ENCODE assay signal across 1 cellular context in the genomic region with DNA sequence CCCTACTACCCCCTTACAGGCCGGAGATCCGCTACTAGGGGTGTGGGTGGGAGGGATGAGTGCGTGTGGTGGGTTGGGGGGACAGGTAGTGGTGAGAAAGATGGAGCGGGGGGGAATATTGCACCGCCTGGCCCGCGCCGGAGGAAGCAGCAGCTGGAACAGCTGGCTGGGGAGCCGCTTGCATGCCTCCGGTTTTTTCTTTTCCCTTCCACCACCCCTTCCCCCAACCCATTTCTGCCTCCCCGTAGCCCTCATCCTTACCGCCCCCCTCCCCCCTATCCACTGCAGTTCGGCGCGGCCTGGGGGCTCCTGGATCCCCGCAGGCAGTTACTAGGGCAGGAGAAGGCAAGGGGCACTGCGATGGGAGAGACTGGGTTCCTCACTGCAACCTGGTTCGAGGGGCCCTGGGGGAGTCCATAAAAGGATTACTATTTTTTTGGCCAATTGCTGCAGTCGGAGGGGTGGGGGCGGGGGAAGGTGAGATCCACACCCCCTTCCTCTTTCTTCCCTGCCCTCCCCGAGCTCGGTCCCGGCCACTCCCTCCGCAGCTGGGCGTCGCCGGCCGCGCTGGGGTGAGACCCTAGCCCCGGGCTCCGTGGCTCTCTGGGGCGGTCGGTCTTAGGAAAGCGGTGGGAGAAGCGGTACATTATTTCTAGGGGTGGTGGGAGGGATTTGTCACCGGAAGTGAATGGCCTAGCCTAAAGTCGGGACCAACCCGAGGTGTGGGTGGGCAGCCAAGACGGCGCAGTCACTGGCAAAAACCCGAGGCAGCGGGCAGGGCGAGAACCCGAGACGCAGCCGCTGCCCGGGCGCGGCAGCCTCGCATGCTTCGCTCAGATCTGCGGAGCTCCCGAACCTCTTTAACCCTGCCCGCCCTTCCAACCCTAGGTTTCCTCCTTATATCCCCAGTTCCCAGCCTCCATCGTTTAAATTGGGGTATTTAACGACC.
TF ChIP-seq lines count a peak whose summit lies in the region.

No MANE protein-coding gene starts in this region.

TF ChIP-seq in HepG2, 621 proteins besides CTCF, POLR2A, EP300 and RAD21 (continued from another document and continues in another):
- TF ChIP-seq, protein P1, sequence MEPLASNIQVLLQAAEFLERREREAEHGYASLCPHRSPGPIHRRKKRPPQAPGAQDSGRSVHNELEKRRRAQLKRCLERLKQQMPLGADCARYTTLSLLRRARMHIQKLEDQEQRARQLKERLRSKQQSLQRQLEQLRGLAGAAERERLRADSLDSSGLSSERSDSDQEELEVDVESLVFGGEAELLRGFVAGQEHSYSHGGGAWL (CRISPR knock-in tag; IDR thresholded peaks at IDR 0.05), result peak; percentile 58
- TF ChIP-seq JARID2 (CRISPR knock-in tag; IDR thresholded peaks at IDR 0.05; ENCODE audit: insufficient replicate concordance), result no peak
- TF ChIP-seq NKX3-1 (CRISPR knock-in tag; IDR thresholded peaks at IDR 0.05), result no peak
- no peak for TF ChIP-seq HDAC6 (IDR thresholded peaks at IDR 0.05; ENCODE audit: low read depth, low read length)
- no peak for TF ChIP-seq ZBTB38 (CRISPR knock-in tag; IDR thresholded peaks at IDR 0.05)
- TF ChIP-seq, protein P2, sequence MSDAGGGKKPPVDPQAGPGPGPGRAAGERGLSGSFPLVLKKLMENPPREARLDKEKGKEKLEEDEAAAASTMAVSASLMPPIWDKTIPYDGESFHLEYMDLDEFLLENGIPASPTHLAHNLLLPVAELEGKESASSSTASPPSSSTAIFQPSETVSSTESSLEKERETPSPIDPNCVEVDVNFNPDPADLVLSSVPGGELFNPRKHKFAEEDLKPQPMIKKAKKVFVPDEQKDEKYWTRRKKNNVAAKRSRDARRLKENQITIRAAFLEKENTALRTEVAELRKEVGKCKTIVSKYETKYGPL (CRISPR knock-in tag; IDR thresholded peaks at IDR 0.05), result no peak
- TF ChIP-seq ZNF776 (CRISPR knock-in tag; IDR thresholded peaks at IDR 0.05), result peak; percentile 53; the same call in 1 of the 2 replicates
- TF ChIP-seq SOX5 (CRISPR knock-in tag; IDR thresholded peaks at IDR 0.05; ENCODE audit: borderline replicate concordance), result peak; percentile 58; the same call in 1 of the 2 replicates
- peak; percentile 95 for TF ChIP-seq HNRNPK (IDR thresholded peaks at IDR 0.05; ENCODE audit: low read depth, low read length, poor library complexity, severe bottlenecking)
- TF ChIP-seq, protein P3, sequence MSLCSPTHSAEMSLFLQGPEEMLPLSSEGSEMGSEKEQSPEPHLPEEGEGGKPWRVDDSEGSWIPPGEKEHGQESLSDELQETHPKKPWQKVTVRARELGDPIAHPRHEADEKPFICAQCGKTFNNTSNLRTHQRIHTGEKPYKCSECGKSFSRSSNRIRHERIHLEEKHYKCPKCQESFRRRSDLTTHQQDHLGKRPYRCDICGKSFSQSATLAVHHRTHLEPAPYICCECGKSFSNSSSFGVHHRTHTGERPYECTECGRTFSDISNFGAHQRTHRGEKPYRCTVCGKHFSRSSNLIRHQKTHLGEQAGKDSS (CRISPR knock-in tag; IDR thresholded peaks at IDR 0.05; ENCODE audit: borderline replicate concordance, low read depth), result peak; percentile 76; the same call in 1 of the 2 replicates
- 0 out of 2 replicates have a peak, but pooled peaks have one; percentile 34 for TF ChIP-seq ZBTB1 (CRISPR knock-in tag; IDR thresholded peaks at IDR 0.05; ENCODE audit: borderline replicate concordance)
- TF ChIP-seq RXRA (CRISPR knock-in tag; IDR thresholded peaks at IDR 0.05), result peak; percentile 54; the same call in 1 of the 2 replicates
- no peak for TF ChIP-seq FOXK2 (IDR thresholded peaks at IDR 0.05)
- no peak for TF ChIP-seq EEA1 (CRISPR knock-in tag; IDR thresholded peaks at IDR 0.05; ENCODE audit: borderline replicate concordance)
- no peak for TF ChIP-seq ZNF10 (CRISPR knock-in tag; IDR thresholded peaks at IDR 0.05; ENCODE audit: borderline replicate concordance, low read depth)
- TF ChIP-seq KAT8 (CRISPR knock-in tag; IDR thresholded peaks at IDR 0.05), result peak; percentile 80
- TF ChIP-seq, protein P4, sequence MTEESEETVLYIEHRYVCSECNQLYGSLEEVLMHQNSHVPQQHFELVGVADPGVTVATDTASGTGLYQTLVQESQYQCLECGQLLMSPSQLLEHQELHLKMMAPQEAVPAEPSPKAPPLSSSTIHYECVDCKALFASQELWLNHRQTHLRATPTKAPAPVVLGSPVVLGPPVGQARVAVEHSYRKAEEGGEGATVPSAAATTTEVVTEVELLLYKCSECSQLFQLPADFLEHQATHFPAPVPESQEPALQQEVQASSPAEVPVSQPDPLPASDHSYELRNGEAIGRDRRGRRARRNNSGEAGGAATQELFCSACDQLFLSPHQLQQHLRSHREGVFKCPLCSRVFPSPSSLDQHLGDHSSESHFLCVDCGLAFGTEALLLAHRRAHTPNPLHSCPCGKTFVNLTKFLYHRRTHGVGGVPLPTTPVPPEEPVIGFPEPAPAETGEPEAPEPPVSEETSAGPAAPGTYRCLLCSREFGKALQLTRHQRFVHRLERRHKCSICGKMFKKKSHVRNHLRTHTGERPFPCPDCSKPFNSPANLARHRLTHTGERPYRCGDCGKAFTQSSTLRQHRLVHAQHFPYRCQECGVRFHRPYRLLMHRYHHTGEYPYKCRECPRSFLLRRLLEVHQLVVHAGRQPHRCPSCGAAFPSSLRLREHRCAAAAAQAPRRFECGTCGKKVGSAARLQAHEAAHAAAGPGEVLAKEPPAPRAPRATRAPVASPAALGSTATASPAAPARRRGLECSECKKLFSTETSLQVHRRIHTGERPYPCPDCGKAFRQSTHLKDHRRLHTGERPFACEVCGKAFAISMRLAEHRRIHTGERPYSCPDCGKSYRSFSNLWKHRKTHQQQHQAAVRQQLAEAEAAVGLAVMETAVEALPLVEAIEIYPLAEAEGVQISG (CRISPR knock-in tag; IDR thresholded peaks at IDR 0.05), result peak; percentile 79
- TF ChIP-seq KLF16 (CRISPR knock-in tag; IDR thresholded peaks at IDR 0.05), result peak in 1 of 2 experiments; percentile 80; a peak in 2 of 4 replicates
- TF ChIP-seq, protein P5, sequence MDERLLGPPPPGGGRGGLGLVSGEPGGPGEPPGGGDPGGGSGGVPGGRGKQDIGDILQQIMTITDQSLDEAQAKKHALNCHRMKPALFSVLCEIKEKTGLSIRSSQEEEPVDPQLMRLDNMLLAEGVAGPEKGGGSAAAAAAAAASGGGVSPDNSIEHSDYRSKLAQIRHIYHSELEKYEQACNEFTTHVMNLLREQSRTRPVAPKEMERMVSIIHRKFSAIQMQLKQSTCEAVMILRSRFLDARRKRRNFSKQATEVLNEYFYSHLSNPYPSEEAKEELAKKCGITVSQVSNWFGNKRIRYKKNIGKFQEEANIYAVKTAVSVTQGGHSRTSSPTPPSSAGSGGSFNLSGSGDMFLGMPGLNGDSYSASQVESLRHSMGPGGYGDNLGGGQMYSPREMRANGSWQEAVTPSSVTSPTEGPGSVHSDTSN (CRISPR knock-in tag; IDR thresholded peaks at IDR 0.05), result no peak
- TF ChIP-seq ZNF337 (CRISPR knock-in tag; IDR thresholded peaks at IDR 0.05; ENCODE audit: borderline replicate concordance, low read depth), result no peak
- peak; percentile 82; the same call in 1 of the 2 replicates for TF ChIP-seq ZNF451 (CRISPR knock-in tag; IDR thresholded peaks at IDR 0.05)
- TF ChIP-seq KLF12 (CRISPR knock-in tag; IDR thresholded peaks at IDR 0.05; ENCODE audit: borderline replicate concordance), result peak; percentile 84; the same call in 1 of the 2 replicates
- no peak for TF ChIP-seq CHCHD3 (CRISPR knock-in tag; IDR thresholded peaks at IDR 0.05)
- TF ChIP-seq HMG20A (CRISPR knock-in tag; IDR thresholded peaks at IDR 0.05; ENCODE audit: borderline replicate concordance), result no peak; the same call in 1 of the 2 replicates
- TF ChIP-seq ZNF136 (CRISPR knock-in tag; IDR thresholded peaks at IDR 0.05; ENCODE audit: low read depth), result 0 out of 2 replicates have a peak, but pooled peaks have one; percentile 24
- 0 out of 2 replicates have a peak, but pooled peaks have one; percentile 77 for TF ChIP-seq ZZZ3 (CRISPR knock-in tag; IDR thresholded peaks at IDR 0.05; ENCODE audit: borderline replicate concordance)
- TF ChIP-seq, protein P6, sequence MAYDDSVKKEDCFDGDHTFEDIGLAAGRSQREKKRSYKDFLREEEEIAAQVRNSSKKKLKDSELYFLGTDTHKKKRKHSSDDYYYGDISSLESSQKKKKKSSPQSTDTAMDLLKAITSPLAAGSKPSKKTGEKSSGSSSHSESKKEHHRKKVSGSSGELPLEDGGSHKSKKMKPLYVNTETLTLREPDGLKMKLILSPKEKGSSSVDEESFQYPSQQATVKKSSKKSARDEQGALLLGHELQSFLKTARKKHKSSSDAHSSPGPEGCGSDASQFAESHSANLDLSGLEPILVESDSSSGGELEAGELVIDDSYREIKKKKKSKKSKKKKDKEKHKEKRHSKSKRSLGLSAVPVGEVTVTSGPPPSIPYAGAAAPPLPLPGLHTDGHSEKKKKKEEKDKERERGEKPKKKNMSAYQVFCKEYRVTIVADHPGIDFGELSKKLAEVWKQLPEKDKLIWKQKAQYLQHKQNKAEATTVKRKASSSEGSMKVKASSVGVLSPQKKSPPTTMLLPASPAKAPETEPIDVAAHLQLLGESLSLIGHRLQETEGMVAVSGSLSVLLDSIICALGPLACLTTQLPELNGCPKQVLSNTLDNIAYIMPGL (CRISPR knock-in tag; IDR thresholded peaks at IDR 0.05; ENCODE audit: borderline replicate concordance in 1 of 2, low read depth in 1 of 2), result peak; percentile 78 to 86
- peak; percentile 59 for TF ChIP-seq TAF15 (IDR thresholded peaks at IDR 0.05; ENCODE audit: low read depth, low read length, poor library complexity, severe bottlenecking)
- 0 out of 2 replicates have a peak, but pooled peaks have one; percentile 57 for TF ChIP-seq ZSCAN22 (CRISPR knock-in tag; IDR thresholded peaks at IDR 0.05)
- TF ChIP-seq KMT2A (CRISPR knock-in tag; IDR thresholded peaks at IDR 0.05), result peak; percentile 84; the same call in 1 of the 2 replicates
- TF ChIP-seq SKI (IDR thresholded peaks at IDR 0.05; ENCODE audit: partially characterized antibody), result no peak
- peak; percentile 46; the same call in 1 of the 2 replicates for TF ChIP-seq SIN3B (IDR thresholded peaks at IDR 0.05; ENCODE audit: low read length)
- peak; percentile 57 for TF ChIP-seq GABPA (IDR thresholded peaks at IDR 0.05; ENCODE audit: low read depth, low read length)
- peak; percentile 89 for TF ChIP-seq GABPA (CRISPR knock-in tag; IDR thresholded peaks at IDR 0.05; ENCODE audit: low read depth)
- no peak for TF ChIP-seq TCF7 (IDR thresholded peaks at IDR 0.05; ENCODE audit: low read depth)
- no peak; the same call in 1 of the 2 replicates for TF ChIP-seq ZFP36L1 (CRISPR knock-in tag; IDR thresholded peaks at IDR 0.05)
- peak; percentile 92 for TF ChIP-seq ZNF746 (CRISPR knock-in tag; IDR thresholded peaks at IDR 0.05)
- TF ChIP-seq ZNF768 (CRISPR knock-in tag; IDR thresholded peaks at IDR 0.05), result no peak
- no peak for TF ChIP-seq TBP (CRISPR knock-in tag; IDR thresholded peaks at IDR 0.05)
- TF ChIP-seq ZSCAN29 (CRISPR knock-in tag; conservative IDR thresholded peaks at IDR 0.05), result peak; percentile 92
- TF ChIP-seq, protein P7, sequence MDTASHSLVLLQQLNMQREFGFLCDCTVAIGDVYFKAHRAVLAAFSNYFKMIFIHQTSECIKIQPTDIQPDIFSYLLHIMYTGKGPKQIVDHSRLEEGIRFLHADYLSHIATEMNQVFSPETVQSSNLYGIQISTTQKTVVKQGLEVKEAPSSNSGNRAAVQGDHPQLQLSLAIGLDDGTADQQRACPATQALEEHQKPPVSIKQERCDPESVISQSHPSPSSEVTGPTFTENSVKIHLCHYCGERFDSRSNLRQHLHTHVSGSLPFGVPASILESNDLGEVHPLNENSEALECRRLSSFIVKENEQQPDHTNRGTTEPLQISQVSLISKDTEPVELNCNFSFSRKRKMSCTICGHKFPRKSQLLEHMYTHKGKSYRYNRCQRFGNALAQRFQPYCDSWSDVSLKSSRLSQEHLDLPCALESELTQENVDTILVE (CRISPR knock-in tag; IDR thresholded peaks at IDR 0.05), result peak; percentile 94
- TF ChIP-seq, protein P8, sequence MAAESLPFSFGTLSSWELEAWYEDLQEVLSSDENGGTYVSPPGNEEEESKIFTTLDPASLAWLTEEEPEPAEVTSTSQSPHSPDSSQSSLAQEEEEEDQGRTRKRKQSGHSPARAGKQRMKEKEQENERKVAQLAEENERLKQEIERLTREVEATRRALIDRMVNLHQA (CRISPR knock-in tag; IDR thresholded peaks at IDR 0.05), result no peak
- TF ChIP-seq ZNF569 (CRISPR knock-in tag; IDR thresholded peaks at IDR 0.05; ENCODE audit: borderline replicate concordance), result no peak
- no peak for TF ChIP-seq NFIB (CRISPR knock-in tag; IDR thresholded peaks at IDR 0.05; ENCODE audit: borderline replicate concordance)
- no peak for TF ChIP-seq ZFP36L2 (CRISPR knock-in tag; IDR thresholded peaks at IDR 0.05)
- no peak for TF ChIP-seq ZNF101 (CRISPR knock-in tag; IDR thresholded peaks at IDR 0.05; ENCODE audit: borderline replicate concordance, low read depth)
- peak; percentile 92 for TF ChIP-seq ZSCAN9 (CRISPR knock-in tag; IDR thresholded peaks at IDR 0.05; ENCODE audit: borderline replicate concordance)
- 0 out of 2 replicates have a peak, but pooled peaks have one; percentile 55 for TF ChIP-seq ZNF33A (CRISPR knock-in tag; IDR thresholded peaks at IDR 0.05; ENCODE audit: borderline replicate concordance)
- no peak for TF ChIP-seq FOXJ3 (CRISPR knock-in tag; IDR thresholded peaks at IDR 0.05; ENCODE audit: borderline replicate concordance)
- peak; percentile 82 for TF ChIP-seq ETV5 (CRISPR knock-in tag; IDR thresholded peaks at IDR 0.05; ENCODE audit: borderline replicate concordance)
- no peak for TF ChIP-seq PHF5A (CRISPR knock-in tag; IDR thresholded peaks at IDR 0.05; ENCODE audit: low read depth, unreplicated experiment)
- TF ChIP-seq ZNF614 (CRISPR knock-in tag; IDR thresholded peaks at IDR 0.05; ENCODE audit: borderline replicate concordance), result no peak
- no peak for TF ChIP-seq ZNF382 (CRISPR knock-in tag; IDR thresholded peaks at IDR 0.05; ENCODE audit: borderline replicate concordance)
- TF ChIP-seq, protein P9, sequence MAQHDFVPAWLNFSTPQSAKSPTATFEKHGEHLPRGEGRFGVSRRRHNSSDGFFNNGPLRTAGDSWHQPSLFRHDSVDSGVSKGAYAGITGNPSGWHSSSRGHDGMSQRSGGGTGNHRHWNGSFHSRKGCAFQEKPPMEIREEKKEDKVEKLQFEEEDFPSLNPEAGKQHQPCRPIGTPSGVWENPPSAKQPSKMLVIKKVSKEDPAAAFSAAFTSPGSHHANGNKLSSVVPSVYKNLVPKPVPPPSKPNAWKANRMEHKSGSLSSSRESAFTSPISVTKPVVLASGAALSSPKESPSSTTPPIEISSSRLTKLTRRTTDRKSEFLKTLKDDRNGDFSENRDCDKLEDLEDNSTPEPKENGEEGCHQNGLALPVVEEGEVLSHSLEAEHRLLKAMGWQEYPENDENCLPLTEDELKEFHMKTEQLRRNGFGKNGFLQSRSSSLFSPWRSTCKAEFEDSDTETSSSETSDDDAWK (CRISPR knock-in tag; IDR thresholded peaks at IDR 0.05), result no peak
- no peak for TF ChIP-seq ZNF3 (CRISPR knock-in tag; IDR thresholded peaks at IDR 0.05)
- peak; percentile 87; the same call in 1 of the 2 replicates for TF ChIP-seq TGIF2 (CRISPR knock-in tag; IDR thresholded peaks at IDR 0.05)
- TF ChIP-seq ZNF326 (CRISPR knock-in tag; IDR thresholded peaks at IDR 0.05; ENCODE audit: borderline replicate concordance), result no peak
